1 cellular context compared by ENCODE assay signal in genomic region chr21:42545745-42546144, GRCh38.
A peak's percentile ranks its signal among the peaks of the same experiment; 100 is the strongest.
TF ChIP-seq lines count a peak whose summit lies in the region.

No MANE protein-coding gene starts in this region.

TF ChIP-seq in K562, 482 proteins besides CTCF, POLR2A, EP300 and RAD21 (continued from another document and continues in another):
- TF ChIP-seq ZBTB49 (CRISPR knock-in tag; IDR thresholded peaks at IDR 0.05; ENCODE audit: borderline replicate concordance) (0 out of 2 replicates have a peak, but pooled peaks have one; percentile 46), HDAC8 (tag; IDR thresholded peaks at IDR 0.05) (no peak), EZH2 (IDR thresholded peaks at IDR 0.05; ENCODE audit: borderline replicate concordance, low read depth, low read length) (no peak), FOXP1 (CRISPR knock-in tag; IDR thresholded peaks at IDR 0.05) (0 out of 2 replicates have a peak, but pooled peaks have one; percentile 25), ELK1 (CRISPR knock-in tag; IDR thresholded peaks at IDR 0.05) (no peak), WHSC1 (IDR thresholded peaks at IDR 0.05; ENCODE audit: low read length) (no peak), PCBP1 (IDR thresholded peaks at IDR 0.05; ENCODE audit: low read depth, low read length, poor library complexity, severe bottlenecking) (no peak), NFIC (IDR thresholded peaks at IDR 0.05) (peak; percentile 46; the same call in 1 of the 2 replicates), MYNN (IDR thresholded peaks at IDR 0.05) (peak; percentile 41; the same call in 1 of the 2 replicates), MYNN (CRISPR knock-in tag; IDR thresholded peaks at IDR 0.05) (no peak), NFRKB (IDR thresholded peaks at IDR 0.05; ENCODE audit: low read depth) (no peak), USF2 (CRISPR knock-in tag; IDR thresholded peaks at IDR 0.05) (no peak), ZNF133 (CRISPR knock-in tag; IDR thresholded peaks at IDR 0.05) (no peak), ZNF75A (CRISPR knock-in tag; IDR thresholded peaks at IDR 0.05) (no peak), MIER1 (IDR thresholded peaks at IDR 0.05; ENCODE audit: low read depth) (no peak), JUN (IDR thresholded peaks at IDR 0.05; ENCODE audit: borderline replicate concordance, low read depth, low read length) (no peak), JUN (CRISPR knock-in tag; IDR thresholded peaks at IDR 0.05; ENCODE audit: borderline replicate concordance) (no peak), MBD2 (IDR thresholded peaks at IDR 0.05; ENCODE audit: borderline replicate concordance, low read depth) (no peak), RBM22 (IDR thresholded peaks at IDR 0.05; ENCODE audit: low read depth, low read length, poor library complexity, severe bottlenecking) (no peak), PPARD (CRISPR knock-in tag; IDR thresholded peaks at IDR 0.05) (no peak), SMAD2 (IDR thresholded peaks at IDR 0.05; ENCODE audit: low read depth, low read length) (no peak), ZBTB17 (CRISPR knock-in tag; IDR thresholded peaks at IDR 0.05) (no peak), ZNF589 (CRISPR knock-in tag; IDR thresholded peaks at IDR 0.05; ENCODE audit: low read depth) (0 out of 2 replicates have a peak, but pooled peaks have one; percentile 39), ZNF175 (CRISPR knock-in tag; IDR thresholded peaks at IDR 0.05; ENCODE audit: low read depth) (no peak), FOXK2 (conservative IDR thresholded peaks at IDR 0.05 in 1 of 2, IDR thresholded peaks at IDR 0.05 in 1 of 2; ENCODE audit: low read depth in 2 of 2) (peak in 1 of 2 experiments; percentile 45; a peak in 1 of 4 replicates), L3MBTL2 (IDR thresholded peaks at IDR 0.05) (peak; percentile 97), DLX4 (CRISPR knock-in tag; IDR thresholded peaks at IDR 0.05) (no peak), ZNF444 (CRISPR knock-in tag; IDR thresholded peaks at IDR 0.05) (no peak), ZNF239 (CRISPR knock-in tag; IDR thresholded peaks at IDR 0.05) (no peak), MYBL2 (IDR thresholded peaks at IDR 0.05; ENCODE audit: low read depth) (no peak), MYBL2 (CRISPR knock-in tag; IDR thresholded peaks at IDR 0.05; ENCODE audit: borderline replicate concordance) (no peak), XRCC5 (IDR thresholded peaks at IDR 0.05; ENCODE audit: low read depth, low read length) (no peak), CREBBP (IDR thresholded peaks at IDR 0.05; ENCODE audit: low read depth, low read length) (no peak), HDAC2 (IDR thresholded peaks at IDR 0.05) (no peak), RHOXF2B (CRISPR knock-in tag; conservative IDR thresholded peaks at IDR 0.05) (no peak), ZFP1 (CRISPR knock-in tag; IDR thresholded peaks at IDR 0.05) (no peak), ZNF12 (CRISPR knock-in tag; IDR thresholded peaks at IDR 0.05) (no peak), ZNF395 (CRISPR knock-in tag; IDR thresholded peaks at IDR 0.05) (no peak), ZNF668 (CRISPR knock-in tag; IDR thresholded peaks at IDR 0.05) (peak; percentile 83), ZNF507 (tag; conservative IDR thresholded peaks at IDR 0.05) (no peak), ZNF830 (CRISPR knock-in tag; IDR thresholded peaks at IDR 0.05) (no peak), E2F4 (CRISPR knock-in tag; IDR thresholded peaks at IDR 0.05; ENCODE audit: low read depth) (no peak), NR2C1 (IDR thresholded peaks at IDR 0.05) (no peak), NR2C1 (tag; IDR thresholded peaks at IDR 0.05) (0 out of 2 replicates have a peak, but pooled peaks have one; percentile 36)
- TF ChIP-seq, protein P1, sequence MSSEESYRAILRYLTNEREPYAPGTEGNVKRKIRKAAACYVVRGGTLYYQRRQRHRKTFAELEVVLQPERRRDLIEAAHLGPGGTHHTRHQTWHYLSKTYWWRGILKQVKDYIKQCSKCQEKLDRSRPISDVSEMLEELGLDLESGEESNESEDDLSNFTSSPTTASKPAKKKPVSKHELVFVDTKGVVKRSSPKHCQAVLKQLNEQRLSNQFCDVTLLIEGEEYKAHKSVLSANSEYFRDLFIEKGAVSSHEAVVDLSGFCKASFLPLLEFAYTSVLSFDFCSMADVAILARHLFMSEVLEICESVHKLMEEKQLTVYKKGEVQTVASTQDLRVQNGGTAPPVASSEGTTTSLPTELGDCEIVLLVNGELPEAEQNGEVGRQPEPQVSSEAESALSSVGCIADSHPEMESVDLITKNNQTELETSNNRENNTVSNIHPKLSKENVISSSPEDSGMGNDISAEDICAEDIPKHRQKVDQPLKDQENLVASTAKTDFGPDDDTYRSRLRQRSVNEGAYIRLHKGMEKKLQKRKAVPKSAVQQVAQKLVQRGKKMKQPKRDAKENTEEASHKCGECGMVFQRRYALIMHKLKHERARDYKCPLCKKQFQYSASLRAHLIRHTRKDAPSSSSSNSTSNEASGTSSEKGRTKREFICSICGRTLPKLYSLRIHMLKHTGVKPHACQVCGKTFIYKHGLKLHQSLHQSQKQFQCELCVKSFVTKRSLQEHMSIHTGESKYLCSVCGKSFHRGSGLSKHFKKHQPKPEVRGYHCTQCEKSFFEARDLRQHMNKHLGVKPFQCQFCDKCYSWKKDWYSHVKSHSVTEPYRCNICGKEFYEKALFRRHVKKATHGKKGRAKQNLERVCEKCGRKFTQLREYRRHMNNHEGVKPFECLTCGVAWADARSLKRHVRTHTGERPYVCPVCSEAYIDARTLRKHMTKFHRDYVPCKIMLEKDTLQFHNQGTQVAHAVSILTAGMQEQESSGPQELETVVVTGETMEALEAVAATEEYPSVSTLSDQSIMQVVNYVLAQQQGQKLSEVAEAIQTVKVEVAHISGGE (CRISPR knock-in tag; IDR thresholded peaks at IDR 0.05): peak in 1 of 3 experiments; percentile 39; a peak in 1 of 6 replicates
- TF ChIP-seq, protein P2, sequence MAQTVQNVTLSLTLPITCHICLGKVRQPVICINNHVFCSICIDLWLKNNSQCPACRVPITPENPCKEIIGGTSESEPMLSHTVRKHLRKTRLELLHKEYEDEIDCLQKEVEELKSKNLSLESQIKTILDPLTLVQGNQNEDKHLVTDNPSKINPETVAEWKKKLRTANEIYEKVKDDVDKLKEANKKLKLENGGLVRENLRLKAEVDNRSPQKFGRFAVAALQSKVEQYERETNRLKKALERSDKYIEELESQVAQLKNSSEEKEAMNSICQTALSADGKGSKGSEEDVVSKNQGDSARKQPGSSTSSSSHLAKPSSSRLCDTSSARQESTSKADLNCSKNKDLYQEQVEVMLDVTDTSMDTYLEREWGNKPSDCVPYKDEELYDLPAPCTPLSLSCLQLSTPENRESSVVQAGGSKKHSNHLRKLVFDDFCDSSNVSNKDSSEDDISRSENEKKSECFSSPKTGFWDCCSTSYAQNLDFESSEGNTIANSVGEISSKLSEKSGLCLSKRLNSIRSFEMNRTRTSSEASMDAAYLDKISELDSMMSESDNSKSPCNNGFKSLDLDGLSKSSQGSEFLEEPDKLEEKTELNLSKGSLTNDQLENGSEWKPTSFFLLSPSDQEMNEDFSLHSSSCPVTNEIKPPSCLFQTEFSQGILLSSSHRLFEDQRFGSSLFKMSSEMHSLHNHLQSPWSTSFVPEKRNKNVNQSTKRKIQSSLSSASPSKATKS (CRISPR knock-in tag; IDR thresholded peaks at IDR 0.05): no peak
- TF ChIP-seq, protein P3, sequence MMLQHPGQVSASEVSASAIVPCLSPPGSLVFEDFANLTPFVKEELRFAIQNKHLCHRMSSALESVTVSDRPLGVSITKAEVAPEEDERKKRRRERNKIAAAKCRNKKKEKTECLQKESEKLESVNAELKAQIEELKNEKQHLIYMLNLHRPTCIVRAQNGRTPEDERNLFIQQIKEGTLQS (IDR thresholded peaks at IDR 0.05): peak; percentile 83
- TF ChIP-seq, protein P3 (CRISPR knock-in tag; conservative IDR thresholded peaks at IDR 0.05): no peak
- TF ChIP-seq, protein P4, sequence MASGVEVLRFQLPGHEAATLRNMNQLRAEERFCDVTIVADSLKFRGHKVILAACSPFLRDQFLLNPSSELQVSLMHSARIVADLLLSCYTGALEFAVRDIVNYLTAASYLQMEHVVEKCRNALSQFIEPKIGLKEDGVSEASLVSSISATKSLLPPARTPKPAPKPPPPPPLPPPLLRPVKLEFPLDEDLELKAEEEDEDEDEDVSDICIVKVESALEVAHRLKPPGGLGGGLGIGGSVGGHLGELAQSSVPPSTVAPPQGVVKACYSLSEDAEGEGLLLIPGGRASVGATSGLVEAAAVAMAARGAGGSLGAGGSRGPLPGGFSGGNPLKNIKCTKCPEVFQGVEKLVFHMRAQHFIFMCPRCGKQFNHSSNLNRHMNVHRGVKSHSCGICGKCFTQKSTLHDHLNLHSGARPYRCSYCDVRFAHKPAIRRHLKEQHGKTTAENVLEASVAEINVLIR (CRISPR knock-in tag; IDR thresholded peaks at IDR 0.05): no peak
- TF ChIP-seq, protein P5, sequence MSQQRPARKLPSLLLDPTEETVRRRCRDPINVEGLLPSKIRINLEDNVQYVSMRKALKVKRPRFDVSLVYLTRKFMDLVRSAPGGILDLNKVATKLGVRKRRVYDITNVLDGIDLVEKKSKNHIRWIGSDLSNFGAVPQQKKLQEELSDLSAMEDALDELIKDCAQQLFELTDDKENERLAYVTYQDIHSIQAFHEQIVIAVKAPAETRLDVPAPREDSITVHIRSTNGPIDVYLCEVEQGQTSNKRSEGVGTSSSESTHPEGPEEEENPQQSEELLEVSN (IDR thresholded peaks at IDR 0.05; ENCODE audit: borderline replicate concordance in 1 of 2, extremely low read depth in 1 of 2, insufficient read depth in 1 of 2, insufficient read length in 1 of 2, low read depth in 1 of 2, low read length in 1 of 2, poor library complexity in 1 of 2, severe bottlenecking in 1 of 2): peak; percentile 56 to 64
- TF ChIP-seq, protein P6, sequence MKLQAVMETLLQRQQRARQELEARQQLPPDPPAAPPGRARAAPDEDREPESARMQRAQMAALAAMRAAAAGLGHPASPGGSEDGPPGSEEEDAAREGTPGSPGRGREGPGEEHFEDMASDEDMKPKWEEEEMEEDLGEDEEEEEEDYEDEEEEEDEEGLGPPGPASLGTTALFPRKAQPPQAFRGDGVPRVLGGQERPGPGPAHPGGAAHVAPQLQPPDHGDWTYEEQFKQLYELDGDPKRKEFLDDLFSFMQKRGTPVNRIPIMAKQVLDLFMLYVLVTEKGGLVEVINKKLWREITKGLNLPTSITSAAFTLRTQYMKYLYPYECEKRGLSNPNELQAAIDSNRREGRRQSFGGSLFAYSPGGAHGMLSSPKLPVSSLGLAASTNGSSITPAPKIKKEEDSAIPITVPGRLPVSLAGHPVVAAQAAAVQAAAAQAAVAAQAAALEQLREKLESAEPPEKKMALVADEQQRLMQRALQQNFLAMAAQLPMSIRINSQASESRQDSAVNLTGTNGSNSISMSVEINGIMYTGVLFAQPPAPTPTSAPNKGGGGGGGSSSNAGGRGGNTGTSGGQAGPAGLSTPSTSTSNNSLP (IDR thresholded peaks at IDR 0.05; ENCODE audit: borderline replicate concordance, low read depth, low read length): no peak
